9 cellular contexts compared by ENCODE assay signal in the genomic region with DNA sequence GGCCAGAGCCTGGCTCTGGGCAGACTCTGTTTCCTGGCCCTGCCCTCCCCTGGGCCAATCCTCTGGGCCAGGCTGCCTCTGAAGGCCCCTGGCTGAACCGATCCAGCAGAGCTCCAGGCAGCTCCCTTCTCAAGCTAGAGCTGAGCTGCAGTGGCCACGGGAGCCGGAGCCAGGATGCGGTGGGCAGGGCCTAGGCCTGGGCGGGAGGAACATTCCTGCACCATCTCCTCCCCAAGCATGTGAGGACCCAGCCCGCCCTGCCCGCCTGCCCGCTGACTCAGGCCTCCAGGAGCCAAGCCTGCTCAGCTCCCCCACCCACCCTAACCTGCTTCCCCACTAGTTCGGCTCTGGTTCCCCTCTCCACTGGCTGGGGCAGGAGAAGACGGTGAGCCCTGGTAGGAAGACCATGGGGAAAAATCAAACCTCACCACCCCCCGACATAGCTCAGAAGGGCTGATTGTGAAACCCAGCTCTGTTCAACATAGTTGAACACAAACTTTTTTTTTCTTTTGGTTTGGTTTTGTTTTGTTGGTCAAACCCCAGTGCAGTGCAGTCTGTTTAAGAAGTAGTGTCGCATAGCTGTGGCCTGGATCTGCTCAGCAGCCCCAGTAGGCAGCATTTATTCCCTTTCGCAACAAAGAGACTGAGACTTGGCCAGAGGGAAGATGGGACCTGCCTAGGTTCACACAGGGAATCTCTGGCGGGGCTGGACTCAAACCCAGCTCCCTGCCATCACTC. TPM values are rescaled to one million over a fixed set of nuclear protein-coding genes. Genes with fewer than 3 reads are reported as not detected.
A peak's percentile ranks its signal among the peaks of the same experiment; 100 is the strongest.
DNase-seq lines count a peak whose midpoint lies in the region; ATAC-seq and TF ChIP-seq lines count a peak whose summit lies in the region.
"Had no signal": no experiment of that assay in that cellular context is flagged by ENCODE, and none has a peak within 500 bp of the region (broad histone marks: within the 10 kb centered on the region; RNA-seq: fewer than 3 reads in every experiment).

No MANE protein-coding gene starts in this region.

- peaks cover 0 to 4% of the 10 kb centered on the region in 2 donors for H3K4me1 Mint-ChIP-seq in effector memory CD8-positive, alpha-beta T cell (ENCODE audit: low read depth in 2 of 2)
- no peaks in the 10 kb centered on the region for H3K4me1 Mint-ChIP-seq in activated CD4-positive, alpha-beta T cell treated with anti-CD3 and anti-CD28 coated beads, Interleukin-2, amount 10 ng/mL, durations not matched to agents 24 days and 14 days
- H3K4me1 Mint-ChIP-seq: memory B cell had no signal

- H3K36me3 Mint-ChIP-seq in effector memory CD8-positive, alpha-beta T cell (ENCODE audit: insufficient read depth): no peaks in the 10 kb centered on the region
- H3K36me3 Mint-ChIP-seq in activated CD4-positive, alpha-beta T cell treated with anti-CD3 and anti-CD28 coated beads, Interleukin-2, amount 10 ng/mL, durations not matched to agents 24 days and 14 days (ENCODE audit: low read depth): no peaks in the 10 kb centered on the region
- H3K36me3 Mint-ChIP-seq: memory B cell had no signal

- no peaks in the 10 kb centered on the region for H3K9me3 Mint-ChIP-seq in effector memory CD8-positive, alpha-beta T cell
- no peaks in the 10 kb centered on the region for H3K9me3 Mint-ChIP-seq in activated CD4-positive, alpha-beta T cell treated with anti-CD3 and anti-CD28 coated beads, Interleukin-2, amount 10 ng/mL, durations not matched to agents 24 days and 14 days
- H3K9me3 Mint-ChIP-seq: memory B cell had no signal

- no peak for TF ChIP-seq CTCF in GM13977 (IDR thresholded peaks at IDR 0.05; ENCODE audit: extremely low read depth, insufficient read depth, missing control alignments)

- peak; percentile 93 for DNase-seq in M059J (ENCODE audit: low read depth)
- no peak for DNase-seq in effector memory CD8-positive, alpha-beta T cell
- DNase-seq in lung microvascular endothelial cell (ENCODE audit: low read depth in 2 of 2): peak; percentile 76 to 88
- peak; percentile 95 for DNase-seq in ureter (ENCODE audit: low spot score)
- DNase-seq in activated CD4-positive, alpha-beta T cell treated with anti-CD3 and anti-CD28 coated beads, Interleukin-2, amount 10 ng/mL, durations not matched to agents 24 days and 14 days: no peak
- no peak for DNase-seq in DMS79 treated with DMSO at 0.1 percent for 48 hours (lab: John Stamatoyannopoulos, UW)
- no peak for DNase-seq in GM13977 (ENCODE audit: low spot score)

- intact Hi-C loops in activated CD4-positive, alpha-beta T cell treated with anti-CD3 and anti-CD28 coated beads, Interleukin-2, amount 10 ng/mL, durations not matched to agents 24 days and 14 days (cut with micrococcal nuclease): no loop called here

- peak overlapping the region; percentile 22 to 33 for H3K27ac Mint-ChIP-seq in effector memory CD8-positive, alpha-beta T cell
- no peak overlapping the region for H3K27ac Mint-ChIP-seq in activated CD4-positive, alpha-beta T cell treated with anti-CD3 and anti-CD28 coated beads, Interleukin-2, amount 10 ng/mL, durations not matched to agents 24 days and 14 days
- H3K27ac Mint-ChIP-seq: memory B cell had no signal

- no peak for ATAC-seq in effector memory CD8-positive, alpha-beta T cell (replicated peaks)
- ATAC-seq in GM21737 (IDR thresholded peaks at IDR 0.05; ENCODE audit: unreplicated experiment): no peak

- H3K27me3 Mint-ChIP-seq in effector memory CD8-positive, alpha-beta T cell: no peaks in the 10 kb centered on the region
- no peaks in the 10 kb centered on the region for H3K27me3 Mint-ChIP-seq in activated CD4-positive, alpha-beta T cell treated with anti-CD3 and anti-CD28 coated beads, Interleukin-2, amount 10 ng/mL, durations not matched to agents 24 days and 14 days

- H3K4me3 Mint-ChIP-seq in effector memory CD8-positive, alpha-beta T cell: no peak overlapping the region
- no peak overlapping the region for H3K4me3 Mint-ChIP-seq in activated CD4-positive, alpha-beta T cell treated with anti-CD3 and anti-CD28 coated beads, Interleukin-2, amount 10 ng/mL, durations not matched to agents 24 days and 14 days
- H3K4me3 Mint-ChIP-seq: memory B cell had no signal

- in situ Hi-C loops in GM13977 (cut with MboI; ENCODE audit: low pct_unique_long_range_greater_than_20kb, low sequenced_read_pairs, unreplicated experiment): no loop called here

RNA-seq across cellular contexts. Expression of a gene that starts 13.5 kb away (rescaled TPM):
- total RNA-seq in M059J (2014; rRNA removed; shearing (Covaris generic)): 8.2 and 10.6 TPM in 2 replicates
- total RNA-seq in lung microvascular endothelial cell (7.6 and 13.3 TPM in 2 replicates), ureter (34.2 TPM)
- total RNA-seq in activated CD4-positive, alpha-beta T cell treated with anti-CD3 and anti-CD28 coated beads, Interleukin-2, amount 10 ng/mL, durations not matched to agents 24 days and 14 days: 4.1 TPM in 2 replicates

RNA-seq across cellular contexts. Expression of a gene that starts 21.2 kb away (rescaled TPM):
- 93.7 and 148 TPM in 2 replicates for total RNA-seq in M059J (2014; rRNA removed; shearing (Covaris generic))
- total RNA-seq in lung microvascular endothelial cell: 51.6 and 92.1 TPM in 2 replicates
- total RNA-seq in ureter: 63.9 TPM
- total RNA-seq in activated CD4-positive, alpha-beta T cell treated with anti-CD3 and anti-CD28 coated beads, Interleukin-2, amount 10 ng/mL, durations not matched to agents 24 days and 14 days: 108 and 112 TPM in 2 replicates

RNA-seq across cellular contexts. Expression of a gene that starts 35.7 kb away (rescaled TPM):
- total RNA-seq in M059J (2014; rRNA removed; shearing (Covaris generic)): 26.6 and 32.1 TPM in 2 replicates
- total RNA-seq in lung microvascular endothelial cell: 12.6 and 16.1 TPM in 2 replicates
- total RNA-seq in ureter: 20.8 TPM
- total RNA-seq in activated CD4-positive, alpha-beta T cell treated with anti-CD3 and anti-CD28 coated beads, Interleukin-2, amount 10 ng/mL, durations not matched to agents 24 days and 14 days: 33.7 and 34.5 TPM in 2 replicates

RNA-seq across cellular contexts. Expression of a gene that starts 51.4 kb away (rescaled TPM):
- total RNA-seq in M059J (2014; rRNA removed; shearing (Covaris generic)): 3.4 and 8.2 TPM in 2 replicates
- under 0.01 TPM in 2 replicates for total RNA-seq in lung microvascular endothelial cell
- total RNA-seq in ureter: 31.0 TPM
- not detected in 2 replicates for total RNA-seq in activated CD4-positive, alpha-beta T cell treated with anti-CD3 and anti-CD28 coated beads, Interleukin-2, amount 10 ng/mL, durations not matched to agents 24 days and 14 days

Comparison
In these comparisons a context has a peak if more than half of its experiments do, and no peak if none do; other contexts are left out.
1. DNase-seq: peak in M059J (single experiment), lung microvascular endothelial cell (2 of 2) and ureter (single experiment); none in effector memory CD8-positive, alpha-beta T cell (0 of 3), activated CD4-positive, alpha-beta T cell treated with anti-CD3 and anti-CD28 coated beads, Interleukin-2, amount 10 ng/mL, durations not matched to agents 24 days and 14 days (single experiment), DMS79 treated with DMSO at 0.1 percent for 48 hours (single experiment) and GM13977 (single experiment).